Comparison of ENCODE assay signal across 21 cellular contexts in genomic region chr2:64889803-64890202, GRCh38.
"Had no signal": no experiment of that assay in that cellular context is flagged by ENCODE, and none has a peak within 500 bp of the region (broad histone marks: within the 10 kb centered on the region; RNA-seq: fewer than 3 reads in every experiment).

No MANE protein-coding gene starts in this region.

- H3K4me3 Mint-ChIP-seq: dendritic cell treated with granulocyte-macrophage colony-stimulating factor and Interleukin-4, amounts not matched to agents 40 ng/mL and 50 ng/mL, for 4 days; effector memory CD8-positive, alpha-beta T cell; endodermal cell had no signal

- H3K9me3 Mint-ChIP-seq: effector memory CD8-positive, alpha-beta T cell had no signal

- H3K27ac Mint-ChIP-seq: dendritic cell treated with granulocyte-macrophage colony-stimulating factor and Interleukin-4, amounts not matched to agents 40 ng/mL and 50 ng/mL, for 4 days; effector memory CD8-positive, alpha-beta T cell; endodermal cell had no signal

- ATAC-seq: effector memory CD8-positive, alpha-beta T cell; esophagus mucosa; gastrocnemius medialis; gastroesophageal sphincter; heart left ventricle; heart right ventricle had no signal

- DNase-seq: colonic mucosa; cortex of kidney; dermis blood vessel endothelial cell; dorsolateral prefrontal cortex; effector CD4-positive, alpha-beta T cell; effector CD8-positive, alpha-beta T cell; effector memory CD4-positive, alpha-beta T cell; effector memory CD8-positive, alpha-beta T cell; endodermal cell; erythroblast; esophagus squamous epithelium; foreskin fibroblast; foreskin keratinocyte; gastrocnemius medialis; glutamatergic neuron; head of caudate nucleus; heart left ventricle; heart right ventricle had no signal

- H3K4me1 Mint-ChIP-seq: endodermal cell had no signal
